ENCODE assay signal across 20 cellular contexts in the genomic region with DNA sequence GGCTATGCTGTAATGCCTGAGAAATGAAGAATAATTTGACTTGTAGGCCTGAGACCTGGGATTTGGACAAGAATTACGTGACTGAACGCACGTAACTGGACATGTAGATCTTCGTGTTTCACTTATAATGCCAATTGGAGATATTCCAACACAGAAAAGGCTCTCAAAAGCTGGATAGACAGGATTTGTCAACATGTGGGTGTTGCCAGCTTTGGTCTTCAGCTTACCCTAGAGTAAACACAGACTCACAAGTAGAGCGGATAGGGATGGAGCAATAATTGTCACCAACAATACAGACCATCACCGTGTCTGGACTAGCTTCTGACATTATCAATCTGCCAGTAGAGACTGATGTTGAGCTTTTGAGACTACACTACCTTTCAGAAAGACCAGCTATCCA.
DNase-seq lines count a peak whose midpoint lies in the region; ATAC-seq, FAIRE-seq and TF ChIP-seq lines count a peak whose summit lies in the region.
"Had no signal": no experiment of that assay in that cellular context is flagged by ENCODE, and none has a peak within 500 bp of the region (broad histone marks: within the 10 kb centered on the region; RNA-seq: fewer than 3 reads in every experiment).

No MANE protein-coding gene starts in this region.

- no peaks in the 10 kb centered on the region for H3K79me2 ChIP-seq in HepG2 (ENCODE audit: insufficient read depth, low read length)

- no peak overlapping the region for H2AFZ ChIP-seq in HepG2 (ENCODE audit: low read length)
- H2AFZ ChIP-seq: GM23338 had no signal

- ATAC-seq in HepG2 (no peak), GM21447 (IDR thresholded peaks at IDR 0.05; ENCODE audit: unreplicated experiment) (no peak)
- ATAC-seq: GM23338, K562, Panc1, T-cell had no signal

- H3K4me3 ChIP-seq in liver (ENCODE audit: low read depth in 1 of 3, low read length in 3 of 3) (no peak overlapping the region), HepG2 (replicated peaks in 1 of 3; ENCODE audit: insufficient read depth in 1 of 3, low read depth in 2 of 3, low read length in 3 of 3) (no peak overlapping the region), bronchial epithelial cell (ENCODE audit: low read depth, low read length) (no peak overlapping the region), right atrium auricular region (no peak overlapping the region)
- H3K4me3 ChIP-seq: GM23338, HAP-1, K562, SJCRH30 had no signal

- no peak for TF ChIP-seq EP300 in HepG2 (IDR thresholded peaks at IDR 0.05; ENCODE audit: low read depth in 2 of 2, low read length in 2 of 2)
- no peak for TF ChIP-seq EP300 in HepG2 (CRISPR knock-in tag; IDR thresholded peaks at IDR 0.05; ENCODE audit: borderline replicate concordance)

- H3K4me1 ChIP-seq in liver (ENCODE audit: control insufficient read depth in 4 of 4, insufficient read depth in 4 of 4, low read length in 3 of 4) = peaks cover 0 to 15% (median 2%) of the 10 kb centered on the region in 4 donors
- H3K4me1 ChIP-seq in HepG2 (ENCODE audit: insufficient read depth, low read length) = no peaks in the 10 kb centered on the region
- H3K4me1 ChIP-seq in right atrium auricular region = no peaks in the 10 kb centered on the region
- H3K4me1 ChIP-seq: HAP-1, SJCRH30 had no signal

- FAIRE-seq in HepG2 (lab: Jason Lieb, UNC) (no peak), bronchial epithelial cell (lab: Jason Lieb, UNC) (no peak)
- FAIRE-seq: A204.1, K562 had no signal

- DNase-seq in HepG2 (ENCODE audit: low spot score) = no peak
- DNase-seq in NCI-H345 (lab: John Stamatoyannopoulos, UW) = peak; percentile 36
- peak; percentile 53 for DNase-seq in bronchial epithelial cell (ENCODE audit: low read depth)
- no peak for DNase-seq in right atrium auricular region (ENCODE audit: low spot score)
- no peak for DNase-seq in NCI-H1417 (lab: John Stamatoyannopoulos, UW)
- DNase-seq: CD8-positive, alpha-beta memory T cell; DMS79; NCI-H187; NCI-H2171; NCI-H69; SJCRH30; T-cell had no signal

- H4K20me1 ChIP-seq in HepG2 (ENCODE audit: insufficient read depth, low read length) = no peaks in the 10 kb centered on the region

- H3K36me3 ChIP-seq in liver (ENCODE audit: control insufficient read depth in 4 of 4, insufficient read depth in 3 of 4, low read depth in 1 of 4, low read length in 3 of 4) (no peaks in the 10 kb centered on the region), HepG2 (replicated peaks in 1 of 2; ENCODE audit: control insufficient read depth in 1 of 2, insufficient read depth in 2 of 2, low read length in 2 of 2) (no peaks in the 10 kb centered on the region), bronchial epithelial cell (ENCODE audit: control insufficient read depth, insufficient read depth, low read length) (no peaks in the 10 kb centered on the region), right atrium auricular region (no peaks in the 10 kb centered on the region)
- H3K36me3 ChIP-seq: HAP-1, SJCRH30 had no signal

- intact Hi-C loops in HepG2 (cut with micrococcal nuclease; ENCODE audit: unreplicated experiment) = no loop called here

- BruUV-seq in HepG2 (replicated peaks; lab: Mats Ljungman, UMichigan) = no TSS peak

- no peak overlapping the region for H3K4me2 ChIP-seq in HepG2 (ENCODE audit: low read depth, low read length)
- H3K4me2 ChIP-seq: GM23338 had no signal

- TF ChIP-seq CTCF in liver (IDR thresholded peaks at IDR 0.05; ENCODE audit: low read depth, low read length, missing input control) (no peak), HepG2 (CRISPR knock-in tag; IDR thresholded peaks at IDR 0.05) (no peak), bronchial epithelial cell (IDR thresholded peaks at IDR 0.05; ENCODE audit: insufficient read depth, low read length, severe bottlenecking) (no peak), right atrium auricular region (IDR thresholded peaks at IDR 0.05) (no peak)

- POLR2A ChIA-PET in HepG2 (lab: Yijun Ruan, JAX) = no interaction called here

- H3K27me3 ChIP-seq in liver (ENCODE audit: control insufficient read depth in 4 of 4, insufficient read depth in 4 of 4, low read length in 3 of 4) (no peaks in the 10 kb centered on the region), HepG2 (ENCODE audit: control insufficient read depth in 1 of 2, insufficient read depth in 2 of 2, low read length in 2 of 2) (no peaks in the 10 kb centered on the region; a peak in 1 of 5 replicates), bronchial epithelial cell (ENCODE audit: control insufficient read depth, insufficient read depth, low read length) (no peaks in the 10 kb centered on the region), right atrium auricular region (no peaks in the 10 kb centered on the region)
- H3K27me3 ChIP-seq: SJCRH30 had no signal

- H3K27ac ChIP-seq in liver (ENCODE audit: low read depth in 1 of 2, low read length in 2 of 2) = no peak overlapping the region
- no peak overlapping the region for H3K27ac ChIP-seq in HepG2 (ENCODE audit: extremely low read length, insufficient read depth, low read length)
- H3K27ac ChIP-seq in right atrium auricular region = no peak overlapping the region
- H3K27ac ChIP-seq: C4-2B, SJCRH30 had no signal

- TF ChIP-seq POLR2A in HepG2 (IDR thresholded peaks at IDR 0.05; ENCODE audit: insufficient read depth in 1 of 2, low read depth in 2 of 2, low read length in 2 of 2) = no peak

- no peaks in the 10 kb centered on the region for H3K9me3 ChIP-seq in liver (ENCODE audit: control insufficient read depth in 4 of 4, low read length in 3 of 4)
- no peaks in the 10 kb centered on the region for H3K9me3 ChIP-seq in HepG2 (ENCODE audit: low read length)
- no peaks in the 10 kb centered on the region for H3K9me3 ChIP-seq in right atrium auricular region
- H3K9me3 ChIP-seq: HAP-1, SJCRH30 had no signal

- H3K9ac ChIP-seq in liver (ENCODE audit: low read depth in 1 of 2, low read length in 2 of 2) (no peak overlapping the region), HepG2 (ENCODE audit: insufficient read depth, low read depth, low read length) (no peak overlapping the region)

- CTCF ChIA-PET in HepG2 (lab: Yijun Ruan, JAX; ENCODE audit: low intra/inter-chr PET ratio, low total read pairs) = no interaction called here

- TF ChIP-seq RAD21 in liver (IDR thresholded peaks at IDR 0.05) (peak; percentile 5 to 36), HepG2 (CRISPR knock-in tag; IDR thresholded peaks at IDR 0.05) (no peak)

- WGBS in liver = 30% methylated on average over 6 of the region's 6 CpGs
- WGBS in HepG2 (ENCODE audit: low lambda C conversion rate) = 0% methylated on average over 4 of the region's 6 CpGs

- in situ Hi-C loops in HepG2 (cut with HindIII; ENCODE audit: extremely low pct_ligation_motif_present, low pct_unique_long_range_greater_than_20kb) = no loop called here

TF ChIP-seq in liver, 16 proteins besides CTCF, POLR2A, EP300 and RAD21 (continues in another document):
- TF ChIP-seq, protein P1, sequence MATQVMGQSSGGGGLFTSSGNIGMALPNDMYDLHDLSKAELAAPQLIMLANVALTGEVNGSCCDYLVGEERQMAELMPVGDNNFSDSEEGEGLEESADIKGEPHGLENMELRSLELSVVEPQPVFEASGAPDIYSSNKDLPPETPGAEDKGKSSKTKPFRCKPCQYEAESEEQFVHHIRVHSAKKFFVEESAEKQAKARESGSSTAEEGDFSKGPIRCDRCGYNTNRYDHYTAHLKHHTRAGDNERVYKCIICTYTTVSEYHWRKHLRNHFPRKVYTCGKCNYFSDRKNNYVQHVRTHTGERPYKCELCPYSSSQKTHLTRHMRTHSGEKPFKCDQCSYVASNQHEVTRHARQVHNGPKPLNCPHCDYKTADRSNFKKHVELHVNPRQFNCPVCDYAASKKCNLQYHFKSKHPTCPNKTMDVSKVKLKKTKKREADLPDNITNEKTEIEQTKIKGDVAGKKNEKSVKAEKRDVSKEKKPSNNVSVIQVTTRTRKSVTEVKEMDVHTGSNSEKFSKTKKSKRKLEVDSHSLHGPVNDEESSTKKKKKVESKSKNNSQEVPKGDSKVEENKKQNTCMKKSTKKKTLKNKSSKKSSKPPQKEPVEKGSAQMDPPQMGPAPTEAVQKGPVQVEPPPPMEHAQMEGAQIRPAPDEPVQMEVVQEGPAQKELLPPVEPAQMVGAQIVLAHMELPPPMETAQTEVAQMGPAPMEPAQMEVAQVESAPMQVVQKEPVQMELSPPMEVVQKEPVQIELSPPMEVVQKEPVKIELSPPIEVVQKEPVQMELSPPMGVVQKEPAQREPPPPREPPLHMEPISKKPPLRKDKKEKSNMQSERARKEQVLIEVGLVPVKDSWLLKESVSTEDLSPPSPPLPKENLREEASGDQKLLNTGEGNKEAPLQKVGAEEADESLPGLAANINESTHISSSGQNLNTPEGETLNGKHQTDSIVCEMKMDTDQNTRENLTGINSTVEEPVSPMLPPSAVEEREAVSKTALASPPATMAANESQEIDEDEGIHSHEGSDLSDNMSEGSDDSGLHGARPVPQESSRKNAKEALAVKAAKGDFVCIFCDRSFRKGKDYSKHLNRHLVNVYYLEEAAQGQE (IDR thresholded peaks at IDR 0.05) = no peak
- peak; percentile 99 for TF ChIP-seq FOXA1 (IDR thresholded peaks at IDR 0.05)
- TF ChIP-seq YY1 (IDR thresholded peaks at IDR 0.05) = peak; percentile 47
- TF ChIP-seq HNF4A (conservative IDR thresholded peaks at IDR 0.05) = peak; percentile 21 to 49

TF ChIP-seq in HepG2, 621 proteins besides CTCF, POLR2A, EP300 and RAD21 (continues in another document):
- TF ChIP-seq, protein P2, sequence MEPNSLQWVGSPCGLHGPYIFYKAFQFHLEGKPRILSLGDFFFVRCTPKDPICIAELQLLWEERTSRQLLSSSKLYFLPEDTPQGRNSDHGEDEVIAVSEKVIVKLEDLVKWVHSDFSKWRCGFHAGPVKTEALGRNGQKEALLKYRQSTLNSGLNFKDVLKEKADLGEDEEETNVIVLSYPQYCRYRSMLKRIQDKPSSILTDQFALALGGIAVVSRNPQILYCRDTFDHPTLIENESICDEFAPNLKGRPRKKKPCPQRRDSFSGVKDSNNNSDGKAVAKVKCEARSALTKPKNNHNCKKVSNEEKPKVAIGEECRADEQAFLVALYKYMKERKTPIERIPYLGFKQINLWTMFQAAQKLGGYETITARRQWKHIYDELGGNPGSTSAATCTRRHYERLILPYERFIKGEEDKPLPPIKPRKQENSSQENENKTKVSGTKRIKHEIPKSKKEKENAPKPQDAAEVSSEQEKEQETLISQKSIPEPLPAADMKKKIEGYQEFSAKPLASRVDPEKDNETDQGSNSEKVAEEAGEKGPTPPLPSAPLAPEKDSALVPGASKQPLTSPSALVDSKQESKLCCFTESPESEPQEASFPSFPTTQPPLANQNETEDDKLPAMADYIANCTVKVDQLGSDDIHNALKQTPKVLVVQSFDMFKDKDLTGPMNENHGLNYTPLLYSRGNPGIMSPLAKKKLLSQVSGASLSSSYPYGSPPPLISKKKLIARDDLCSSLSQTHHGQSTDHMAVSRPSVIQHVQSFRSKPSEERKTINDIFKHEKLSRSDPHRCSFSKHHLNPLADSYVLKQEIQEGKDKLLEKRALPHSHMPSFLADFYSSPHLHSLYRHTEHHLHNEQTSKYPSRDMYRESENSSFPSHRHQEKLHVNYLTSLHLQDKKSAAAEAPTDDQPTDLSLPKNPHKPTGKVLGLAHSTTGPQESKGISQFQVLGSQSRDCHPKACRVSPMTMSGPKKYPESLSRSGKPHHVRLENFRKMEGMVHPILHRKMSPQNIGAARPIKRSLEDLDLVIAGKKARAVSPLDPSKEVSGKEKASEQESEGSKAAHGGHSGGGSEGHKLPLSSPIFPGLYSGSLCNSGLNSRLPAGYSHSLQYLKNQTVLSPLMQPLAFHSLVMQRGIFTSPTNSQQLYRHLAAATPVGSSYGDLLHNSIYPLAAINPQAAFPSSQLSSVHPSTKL (CRISPR knock-in tag; IDR thresholded peaks at IDR 0.05) = no peak

Comparison
In these comparisons a context has a peak if more than half of its experiments do, and no peak if none do; other contexts are left out.
1. DNase-seq: peak in NCI-H345 (single experiment) and bronchial epithelial cell (single experiment); none in HepG2 (single experiment), right atrium auricular region (single experiment) and NCI-H1417 (0 of 3).